In genomic region chr17:20040216-20040615, GRCh38 we compare ENCODE assay signal across 1 cellular context.
TF ChIP-seq lines count a peak whose summit lies in the region.

No MANE protein-coding gene starts in this region.

TF ChIP-seq in HepG2, 621 proteins besides CTCF, POLR2A, EP300 and RAD21 (continued from another document):
- TF ChIP-seq, protein P1, sequence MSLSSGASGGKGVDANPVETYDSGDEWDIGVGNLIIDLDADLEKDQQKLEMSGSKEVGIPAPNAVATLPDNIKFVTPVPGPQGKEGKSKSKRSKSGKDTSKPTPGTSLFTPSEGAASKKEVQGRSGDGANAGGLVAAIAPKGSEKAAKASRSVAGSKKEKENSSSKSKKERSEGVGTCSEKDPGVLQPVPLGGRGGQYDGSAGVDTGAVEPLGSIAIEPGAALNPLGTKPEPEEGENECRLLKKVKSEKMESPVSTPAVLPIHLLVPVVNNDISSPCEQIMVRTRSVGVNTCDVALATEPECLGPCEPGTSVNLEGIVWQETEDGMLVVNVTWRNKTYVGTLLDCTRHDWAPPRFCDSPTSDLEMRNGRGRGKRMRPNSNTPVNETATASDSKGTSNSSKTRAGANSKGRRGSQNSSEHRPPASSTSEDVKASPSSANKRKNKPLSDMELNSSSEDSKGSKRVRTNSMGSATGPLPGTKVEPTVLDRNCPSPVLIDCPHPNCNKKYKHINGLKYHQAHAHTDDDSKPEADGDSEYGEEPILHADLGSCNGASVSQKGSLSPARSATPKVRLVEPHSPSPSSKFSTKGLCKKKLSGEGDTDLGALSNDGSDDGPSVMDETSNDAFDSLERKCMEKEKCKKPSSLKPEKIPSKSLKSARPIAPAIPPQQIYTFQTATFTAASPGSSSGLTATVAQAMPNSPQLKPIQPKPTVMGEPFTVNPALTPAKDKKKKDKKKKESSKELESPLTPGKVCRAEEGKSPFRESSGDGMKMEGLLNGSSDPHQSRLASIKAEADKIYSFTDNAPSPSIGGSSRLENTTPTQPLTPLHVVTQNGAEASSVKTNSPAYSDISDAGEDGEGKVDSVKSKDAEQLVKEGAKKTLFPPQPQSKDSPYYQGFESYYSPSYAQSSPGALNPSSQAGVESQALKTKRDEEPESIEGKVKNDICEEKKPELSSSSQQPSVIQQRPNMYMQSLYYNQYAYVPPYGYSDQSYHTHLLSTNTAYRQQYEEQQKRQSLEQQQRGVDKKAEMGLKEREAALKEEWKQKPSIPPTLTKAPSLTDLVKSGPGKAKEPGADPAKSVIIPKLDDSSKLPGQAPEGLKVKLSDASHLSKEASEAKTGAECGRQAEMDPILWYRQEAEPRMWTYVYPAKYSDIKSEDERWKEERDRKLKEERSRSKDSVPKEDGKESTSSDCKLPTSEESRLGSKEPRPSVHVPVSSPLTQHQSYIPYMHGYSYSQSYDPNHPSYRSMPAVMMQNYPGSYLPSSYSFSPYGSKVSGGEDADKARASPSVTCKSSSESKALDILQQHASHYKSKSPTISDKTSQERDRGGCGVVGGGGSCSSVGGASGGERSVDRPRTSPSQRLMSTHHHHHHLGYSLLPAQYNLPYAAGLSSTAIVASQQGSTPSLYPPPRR (CRISPR knock-in tag; IDR thresholded peaks at IDR 0.05; ENCODE audit: borderline replicate concordance): no peak
- TF ChIP-seq, protein P2, sequence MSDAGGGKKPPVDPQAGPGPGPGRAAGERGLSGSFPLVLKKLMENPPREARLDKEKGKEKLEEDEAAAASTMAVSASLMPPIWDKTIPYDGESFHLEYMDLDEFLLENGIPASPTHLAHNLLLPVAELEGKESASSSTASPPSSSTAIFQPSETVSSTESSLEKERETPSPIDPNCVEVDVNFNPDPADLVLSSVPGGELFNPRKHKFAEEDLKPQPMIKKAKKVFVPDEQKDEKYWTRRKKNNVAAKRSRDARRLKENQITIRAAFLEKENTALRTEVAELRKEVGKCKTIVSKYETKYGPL (CRISPR knock-in tag; IDR thresholded peaks at IDR 0.05): no peak
